8 cellular contexts compared by ENCODE assay signal in the genomic region with DNA sequence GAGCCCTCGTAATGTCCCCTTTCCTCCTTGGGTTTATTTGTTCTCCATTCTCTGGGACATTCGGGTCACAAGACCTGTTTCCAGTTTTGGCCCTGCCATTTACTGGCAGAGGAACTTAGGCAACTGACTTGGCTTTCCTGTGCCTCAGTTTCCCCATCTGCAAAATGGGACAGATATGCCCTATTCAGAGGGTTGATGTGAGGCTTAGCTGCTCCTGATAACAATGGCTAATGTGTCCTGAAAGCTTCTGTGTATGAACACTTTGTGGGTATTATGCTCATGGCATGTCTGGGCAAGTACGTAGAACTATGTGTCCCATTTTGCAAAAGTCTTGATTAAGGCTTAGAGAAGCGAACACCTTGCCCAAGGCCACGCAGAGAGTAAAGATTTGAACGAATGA. TPM values are rescaled to one million over a fixed set of nuclear protein-coding genes. Genes with fewer than 3 reads are reported as not detected.
DNase-seq lines count a peak whose midpoint lies in the region; ATAC-seq, FAIRE-seq and TF ChIP-seq lines count a peak whose summit lies in the region.

No MANE protein-coding gene starts in this region.

- H3K27me3 Mint-ChIP-seq in T-helper 2 cell treated with Interferon-gamma antibody and Interleukin-4, amounts not matched to agents 5 μg/mL and 100 μg/mL, for 36 hours (ENCODE audit: low read depth), result no peaks in the 10 kb centered on the region
- no peaks in the 10 kb centered on the region for H3K27me3 Mint-ChIP-seq in activated naive CD8-positive, alpha-beta T cell

- peak overlapping the region; percentile 92 for H3K4me3 Mint-ChIP-seq in T-helper 2 cell treated with Interferon-gamma antibody and Interleukin-4, amounts not matched to agents 5 μg/mL and 100 μg/mL, for 36 hours
- H3K4me3 Mint-ChIP-seq in activated naive CD8-positive, alpha-beta T cell, result peak overlapping the region; percentile 87

- H3K27ac ChIP-seq in keratinocyte (ENCODE audit: control insufficient read depth, insufficient read depth, low read length) (peak overlapping the region; percentile 64), subcutaneous abdominal adipose tissue (ENCODE audit: low read depth, low read length) (peak overlapping the region; percentile 83), aorta (ENCODE audit: low read depth in 1 of 2, low read length in 2 of 2) (peak overlapping the region in 1 of 2 donors; percentile 45)

- in situ Hi-C loops in GM13976 (cut with MboI; ENCODE audit: low sequenced_read_pairs, unreplicated experiment), result no loop called here

- peaks cover 15% of the 10 kb centered on the region for H3K4me1 ChIP-seq in keratinocyte (ENCODE audit: control insufficient read depth, extremely low read depth, insufficient read depth, low read length)
- H3K4me1 ChIP-seq in subcutaneous abdominal adipose tissue (ENCODE audit: control insufficient read depth in 5 of 5, insufficient read depth in 5 of 5, low read length in 5 of 5), result peaks cover 2 to 32% (median 27%) of the 10 kb centered on the region in 5 donors
- no peaks in the 10 kb centered on the region for H3K4me1 ChIP-seq in aorta (ENCODE audit: control insufficient read depth in 1 of 2, insufficient read depth in 2 of 2, low read length in 2 of 2)

- H3K36me3 Mint-ChIP-seq in T-helper 2 cell treated with Interferon-gamma antibody and Interleukin-4, amounts not matched to agents 5 μg/mL and 100 μg/mL, for 36 hours (ENCODE audit: low read depth), result peaks cover 21% of the 10 kb centered on the region
- peaks cover 8% of the 10 kb centered on the region for H3K36me3 Mint-ChIP-seq in activated naive CD8-positive, alpha-beta T cell

- no peaks in the 10 kb centered on the region for H3K9me1 ChIP-seq in keratinocyte (ENCODE audit: control insufficient read depth, extremely low read depth, insufficient read depth, low read length)

- H3K9ac ChIP-seq in keratinocyte (ENCODE audit: control insufficient read depth, extremely low read depth, insufficient read depth, low read length) (peak overlapping the region; percentile 95), subcutaneous abdominal adipose tissue (ENCODE audit: low read length in 5 of 5) (peak overlapping the region in 3 of 5 donors; percentile 44 to 77 (median 72))

- WGBS in aorta, 2 donors, result 73 to 80% methylated on average over 6 of the region's 6 CpGs

- TF ChIP-seq CTCF in keratinocyte (optimal IDR thresholded peaks at IDR 0.05 in 1 of 3, IDR thresholded peaks at IDR 0.05 in 1 of 3, conservative IDR thresholded peaks at IDR 0.05 in 1 of 3; ENCODE audit: extremely low read depth in 1 of 3, insufficient read depth in 2 of 3, low read length in 3 of 3), result no peak
- TF ChIP-seq CTCF in GM13976 (IDR thresholded peaks at IDR 0.05; ENCODE audit: borderline replicate concordance, control extremely low read depth, extremely low read depth, insufficient read depth, missing control alignments), result no peak

- H2AFZ ChIP-seq in keratinocyte (ENCODE audit: control insufficient read depth, low read length), result peak overlapping the region; percentile 39

- H3K27ac Mint-ChIP-seq in T-helper 2 cell treated with Interferon-gamma antibody and Interleukin-4, amounts not matched to agents 5 μg/mL and 100 μg/mL, for 36 hours, result peak overlapping the region; percentile 85
- H3K27ac Mint-ChIP-seq in activated naive CD8-positive, alpha-beta T cell, result peak overlapping the region; percentile 81

- no peaks in the 10 kb centered on the region for H4K20me1 ChIP-seq in keratinocyte (ENCODE audit: control insufficient read depth, extremely low read depth, insufficient read depth, low read length)

- peak; percentile 90 for FAIRE-seq in keratinocyte (lab: Jason Lieb, UNC)

- peaks cover 29% of the 10 kb centered on the region for H3K4me1 Mint-ChIP-seq in T-helper 2 cell treated with Interferon-gamma antibody and Interleukin-4, amounts not matched to agents 5 μg/mL and 100 μg/mL, for 36 hours (ENCODE audit: low read depth)
- peaks cover 28% of the 10 kb centered on the region for H3K4me1 Mint-ChIP-seq in activated naive CD8-positive, alpha-beta T cell (ENCODE audit: low read depth)

- H3K27me3 ChIP-seq in keratinocyte (ENCODE audit: control insufficient read depth, extremely low read depth, insufficient read depth, low read length) (no peaks in the 10 kb centered on the region), subcutaneous abdominal adipose tissue (ENCODE audit: control insufficient read depth in 5 of 5, insufficient read depth in 4 of 5, low read length in 5 of 5) (no peaks in the 10 kb centered on the region), aorta (ENCODE audit: control insufficient read depth in 1 of 2, insufficient read depth in 2 of 2, low read length in 1 of 2) (no peaks in the 10 kb centered on the region)

- peak overlapping the region; percentile 85 for H3K4me2 ChIP-seq in keratinocyte (ENCODE audit: control insufficient read depth, extremely low read depth, insufficient read depth, low read depth, low read length)

- DNase-seq in T-helper 2 cell treated with Interferon-gamma antibody and Interleukin-4, amounts not matched to agents 5 μg/mL and 100 μg/mL, for 36 hours (ENCODE audit: low spot score), result no peak
- DNase-seq in T-helper 2 cell (no peak), keratinocyte (ENCODE audit: low read depth, low spot score) (no peak), GM13976 (ENCODE audit: low spot score) (no peak), aorta (no peak), NOMO-1 treated with DMSO at 0.1 percent for 48 hours (lab: John Stamatoyannopoulos, UW; ENCODE audit: unreplicated experiment) (no peak)

- peak overlapping the region; percentile 57 to 72 (median 60) for H3K4me3 ChIP-seq in keratinocyte (ENCODE audit: control insufficient read depth in 2 of 3, extremely low read depth in 1 of 3, insufficient read depth in 2 of 3, low read depth in 1 of 3, low read length in 3 of 3)
- H3K4me3 ChIP-seq in subcutaneous abdominal adipose tissue (ENCODE audit: low read depth in 1 of 5, low read length in 5 of 5), result peak overlapping the region; percentile 65 to 99 (median 92)
- H3K4me3 ChIP-seq in aorta (ENCODE audit: low read length in 2 of 2), result no peak overlapping the region

- no peaks in the 10 kb centered on the region for H3K9me3 Mint-ChIP-seq in T-helper 2 cell treated with Interferon-gamma antibody and Interleukin-4, amounts not matched to agents 5 μg/mL and 100 μg/mL, for 36 hours
- H3K9me3 Mint-ChIP-seq in activated naive CD8-positive, alpha-beta T cell (ENCODE audit: low read depth), result no peaks in the 10 kb centered on the region

- intact Hi-C loops in aorta (cut with DNase I), result no loop called here

- H3K36me3 ChIP-seq in keratinocyte (ENCODE audit: control insufficient read depth in 2 of 2, extremely low read depth in 1 of 2, insufficient read depth in 2 of 2, low read length in 2 of 2) (peaks cover 5% of the 10 kb centered on the region in 2 experiments), subcutaneous abdominal adipose tissue (ENCODE audit: control insufficient read depth in 5 of 5, insufficient read depth in 5 of 5, low read length in 5 of 5) (peaks cover 0 to 25% (median 11%) of the 10 kb centered on the region in 5 donors), aorta (ENCODE audit: control insufficient read depth in 1 of 2, insufficient read depth in 2 of 2, low read length in 1 of 2) (no peaks in the 10 kb centered on the region)

- dilution Hi-C loops in keratinocyte (cut with MboI; ENCODE audit: extremely low pct_ligation_motif_present, low sequenced_read_pairs), result no loop called here

- H3K9me3 ChIP-seq in keratinocyte (ENCODE audit: control insufficient read depth, low read depth, low read length) (no peaks in the 10 kb centered on the region), subcutaneous abdominal adipose tissue (ENCODE audit: control insufficient read depth in 5 of 5, low read length in 5 of 5) (no peaks in the 10 kb centered on the region), aorta (ENCODE audit: control insufficient read depth, low read length) (no peaks in the 10 kb centered on the region)

- H3K79me2 ChIP-seq in keratinocyte (ENCODE audit: control insufficient read depth, insufficient read depth, low read length), result peaks cover 2% of the 10 kb centered on the region

- no peak for ATAC-seq in aorta (ENCODE audit: low FRiP score)

RNA-seq across cellular contexts. Expression of gene ZNF524, which starts 1.0 kb away (rescaled TPM):
- polyA plus RNA-seq in keratinocyte, result 2.6 to 6.9 TPM (median 3.1 TPM) in 3 replicates
- polyA plus RNA-seq in keratinocyte (2011; ENCODE audit: low read depth), result 5.6 TPM
- polyA plus RNA-seq in keratinocyte (2011; cell fraction: cytosol; rRNA removed), result 3.3 and 9.9 TPM in 2 replicates
- 2.5 and 4.0 TPM in 2 replicates for polyA plus RNA-seq in keratinocyte (2011; cell fraction: nucleus; rRNA removed)
- polyA plus RNA-seq in keratinocyte (2012; ENCODE audit: low replicate concordance), result 7.2 and 13.5 TPM in 2 replicates
- 0.99 to 2.3 TPM (median 1.9 TPM) in 3 replicates for polyA minus RNA-seq in keratinocyte
- polyA minus RNA-seq in keratinocyte (2011; cell fraction: cytosol; rRNA and poly(A)+ RNA removed), result 17.3 TPM
- 1.2 and 3.0 TPM in 2 replicates for polyA minus RNA-seq in keratinocyte (2011; cell fraction: nucleus; rRNA and poly(A)+ RNA removed)
- total RNA-seq in aorta, result 10 to 100 TPM; 13.2 to 17.3 TPM
- polyA plus RNA-seq in aorta, result 10 to 100 TPM; 13.4 to 38.8 TPM

RNA-seq across cellular contexts. Expression of gene FIZ1, which starts 1.8 kb away (rescaled TPM):
- 2.7 to 3.3 TPM (median 2.7 TPM) in 3 replicates for polyA plus RNA-seq in keratinocyte
- 0.75 TPM for polyA plus RNA-seq in keratinocyte (2011; ENCODE audit: low read depth)
- 2.3 and 2.9 TPM in 2 replicates for polyA plus RNA-seq in keratinocyte (2011; cell fraction: cytosol; rRNA removed)
- polyA plus RNA-seq in keratinocyte (2011; cell fraction: nucleus; rRNA removed), result 5.5 and 6.2 TPM in 2 replicates
- 3.0 and 6.3 TPM in 2 replicates for polyA plus RNA-seq in keratinocyte (2012; ENCODE audit: low replicate concordance)
- polyA minus RNA-seq in keratinocyte, result 1.0 to 4.2 TPM (median 3.2 TPM) in 3 replicates
- polyA minus RNA-seq in keratinocyte (2011; cell fraction: cytosol; rRNA and poly(A)+ RNA removed), result 7.3 TPM
- polyA minus RNA-seq in keratinocyte (2011; cell fraction: nucleus; rRNA and poly(A)+ RNA removed), result 2.4 and 4.1 TPM in 2 replicates
- 10 to 100 TPM; 12.7 to 13.2 TPM for total RNA-seq in aorta
- 10 to 100 TPM in 1 of 2 donors, 1 to 10 TPM in 1; 2.8 to 12.6 TPM for polyA plus RNA-seq in aorta

RNA-seq across cellular contexts. Expression of gene ZNF865, which starts 4.3 kb away (rescaled TPM):
- polyA plus RNA-seq in keratinocyte (1.1 to 2.1 TPM (median 1.7 TPM) in 3 replicates), aorta (1 to 10 TPM; 1.1 to 5.7 TPM)
- polyA plus RNA-seq in keratinocyte (2011; ENCODE audit: low read depth), result 1.00 TPM
- polyA plus RNA-seq in keratinocyte (2011; cell fraction: cytosol; rRNA removed), result 0.68 and 2.3 TPM in 2 replicates
- polyA plus RNA-seq in keratinocyte (2011; cell fraction: nucleus; rRNA removed), result 3.3 and 6.6 TPM in 2 replicates
- polyA plus RNA-seq in keratinocyte (2012; ENCODE audit: low replicate concordance), result 2.8 and 5.3 TPM in 2 replicates
- 0.29 to 3.3 TPM (median 0.49 TPM) in 3 replicates for polyA minus RNA-seq in keratinocyte
- polyA minus RNA-seq in keratinocyte (2011; cell fraction: cytosol; rRNA and poly(A)+ RNA removed), result 7.1 TPM
- polyA minus RNA-seq in keratinocyte (2011; cell fraction: nucleus; rRNA and poly(A)+ RNA removed), result 3.7 and 4.0 TPM in 2 replicates
- total RNA-seq in aorta, result 10 to 100 TPM; 13.4 to 16.4 TPM

RNA-seq across cellular contexts. Expression of gene ZNF579, which starts 20.5 kb away (rescaled TPM):
- polyA plus RNA-seq in keratinocyte (1.5 to 4.3 TPM (median 2.4 TPM) in 3 replicates), aorta (10 to 100 TPM in 1 of 2 donors, under 1 TPM in 1; 0.63 to 12.6 TPM)
- 1.2 TPM for polyA plus RNA-seq in keratinocyte (2011; ENCODE audit: low read depth)
- 2.2 and 5.3 TPM in 2 replicates for polyA plus RNA-seq in keratinocyte (2011; cell fraction: cytosol; rRNA removed)
- 10.5 and 20.5 TPM in 2 replicates for polyA plus RNA-seq in keratinocyte (2011; cell fraction: nucleus; rRNA removed)
- 5.7 and 8.6 TPM in 2 replicates for polyA plus RNA-seq in keratinocyte (2012; ENCODE audit: low replicate concordance)
- 1.8 to 27.2 TPM (median 3.9 TPM) in 3 replicates for polyA minus RNA-seq in keratinocyte
- polyA minus RNA-seq in keratinocyte (2011; cell fraction: cytosol; rRNA and poly(A)+ RNA removed), result 15.5 TPM
- polyA minus RNA-seq in keratinocyte (2011; cell fraction: nucleus; rRNA and poly(A)+ RNA removed), result 5.2 and 9.3 TPM in 2 replicates
- total RNA-seq in aorta, result 10 to 100 TPM; 12.9 to 13.1 TPM

RNA-seq across cellular contexts. Expression of gene ZNF784, which starts 23.2 kb away (rescaled TPM):
- 1.9 to 2.3 TPM (median 2.1 TPM) in 3 replicates for polyA plus RNA-seq in keratinocyte
- 1.5 TPM for polyA plus RNA-seq in keratinocyte (2011; ENCODE audit: low read depth)
- polyA plus RNA-seq in keratinocyte (2011; cell fraction: cytosol; rRNA removed), result 1.0 and 2.0 TPM in 2 replicates
- 3.1 and 3.5 TPM in 2 replicates for polyA plus RNA-seq in keratinocyte (2011; cell fraction: nucleus; rRNA removed)
- polyA plus RNA-seq in keratinocyte (2012; ENCODE audit: low replicate concordance), result 2.0 and 4.2 TPM in 2 replicates
- 1.6 to 3.7 TPM (median 2.5 TPM) in 3 replicates for polyA minus RNA-seq in keratinocyte
- polyA minus RNA-seq in keratinocyte (2011; cell fraction: cytosol; rRNA and poly(A)+ RNA removed), result 1.9 TPM
- 1.1 and 1.6 TPM in 2 replicates for polyA minus RNA-seq in keratinocyte (2011; cell fraction: nucleus; rRNA and poly(A)+ RNA removed)
- 1 to 10 TPM; 5.1 to 5.3 TPM for total RNA-seq in aorta
- 10 to 100 TPM in 1 of 2 donors, 1 to 10 TPM in 1; 4.8 to 27.2 TPM for polyA plus RNA-seq in aorta

Comparison
In these comparisons a context has a peak if more than half of its experiments do, and no peak if none do; other contexts are left out.
1. H3K4me3 ChIP-seq: peak in keratinocyte (3 of 3) and subcutaneous abdominal adipose tissue (5 of 5); none in aorta (0 of 2).